Comparison of ENCODE assay signal across 8 cellular contexts in the genomic region with DNA sequence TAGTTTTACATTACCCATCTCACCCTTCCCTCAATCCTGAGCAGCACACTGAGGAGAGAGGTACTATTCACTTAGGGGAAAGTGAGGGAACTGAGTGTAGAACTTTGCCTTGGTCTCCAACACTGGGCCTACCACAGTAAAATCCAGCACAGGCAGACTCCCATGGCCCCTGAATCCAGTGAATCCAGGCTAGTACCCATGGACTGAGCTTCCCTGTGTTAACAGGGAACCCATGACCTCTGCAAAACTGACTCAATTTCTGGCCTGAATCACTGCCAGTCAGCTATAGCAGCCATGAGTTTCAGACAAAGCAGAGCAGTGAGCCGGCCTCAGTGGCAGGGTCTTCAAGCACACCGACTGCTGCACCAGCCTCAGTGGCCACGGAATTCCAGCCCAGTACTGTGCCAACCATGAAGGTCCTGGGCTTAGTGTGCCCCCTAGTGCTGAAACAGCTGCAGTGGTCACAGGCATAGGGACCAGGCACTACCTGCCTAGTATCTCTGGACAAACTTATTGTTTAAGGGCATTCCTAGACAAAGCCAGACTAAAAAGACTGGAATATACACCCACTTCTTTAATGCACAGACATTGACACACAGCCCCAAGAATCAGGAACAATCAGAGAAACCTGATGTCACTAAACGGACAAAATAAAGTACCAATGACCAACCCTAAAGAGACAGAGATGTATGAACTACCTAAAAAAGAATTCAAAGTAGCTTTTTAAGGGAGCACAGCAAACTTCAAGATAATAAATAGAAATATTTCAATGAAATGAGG.
DNase-seq lines count a peak whose midpoint lies in the region; ATAC-seq and TF ChIP-seq lines count a peak whose summit lies in the region.

No MANE protein-coding gene starts in this region.

- H3K4me1 Mint-ChIP-seq in type B pancreatic cell (ENCODE audit: unreplicated experiment), result no peaks in the 10 kb centered on the region

- no peak overlapping the region for H3K27ac Mint-ChIP-seq in type B pancreatic cell

- WGBS in heart left ventricle, 4 donors, result 53 to 64% (median 56%) methylated on average over 4 of the region's 4 CpGs

- H3K4me1 ChIP-seq in cardiac muscle cell (ENCODE audit: low read depth), result no peaks in the 10 kb centered on the region
- H3K4me1 ChIP-seq in heart left ventricle, result no peaks in the 10 kb centered on the region
- no peaks in the 10 kb centered on the region for H3K4me1 ChIP-seq in fibroblast of lung (ENCODE audit: control insufficient read depth, extremely low read depth, insufficient read depth, low read length)

- no peak overlapping the region for H3K4me3 ChIP-seq in cardiac muscle cell
- no peak overlapping the region for H3K4me3 ChIP-seq in heart left ventricle
- no peak overlapping the region for H3K4me3 ChIP-seq in fibroblast of lung (replicated peaks in 1 of 4; ENCODE audit: control extremely low read depth in 1 of 4, insufficient read depth in 1 of 4, low read depth in 3 of 4, low read length in 4 of 4)

- no peak overlapping the region for H3K4me2 ChIP-seq in fibroblast of lung (ENCODE audit: extremely low read depth, insufficient read depth, low read length)

- no peak overlapping the region for H3K9ac ChIP-seq in fibroblast of lung (ENCODE audit: insufficient read depth, low read length)

- DNase-seq in cardiac muscle cell (ENCODE audit: low read depth in 1 of 2, low spot score in 1 of 2) (peak; percentile 13 to 29), heart left ventricle (no peak), T-helper 9 cell (peak; percentile 5), fibroblast of lung (ENCODE audit: low read depth in 2 of 2) (peak; percentile 14 to 22), type B pancreatic cell (ENCODE audit: extremely low spot score, unreplicated experiment) (no peak), DMS79 (lab: John Stamatoyannopoulos, UW) (no peak), retina (no peak)

- TF ChIP-seq POLR2A in heart left ventricle (IDR thresholded peaks at IDR 0.05), result no peak

- TF ChIP-seq CTCF in cardiac muscle cell (IDR thresholded peaks at IDR 0.05; ENCODE audit: low read depth, low read length), result peak; percentile 50
- TF ChIP-seq CTCF in heart left ventricle (IDR thresholded peaks at IDR 0.05), result peak in 2 of 12 donors; percentile 9 to 11
- TF ChIP-seq CTCF in fibroblast of lung (conservative IDR thresholded peaks at IDR 0.05 in 1 of 2, IDR thresholded peaks at IDR 0.05 in 1 of 2; ENCODE audit: low read depth in 1 of 2, low read length in 2 of 2), result peak; percentile 53 to 60
- peak; percentile 71 for TF ChIP-seq CTCF in type B pancreatic cell (conservative IDR thresholded peaks at IDR 0.05)

- intact Hi-C loops in heart left ventricle (cut with DNase I), result no loop called here

- H3K36me3 ChIP-seq in cardiac muscle cell (no peaks in the 10 kb centered on the region), heart left ventricle (no peaks in the 10 kb centered on the region), fibroblast of lung (ENCODE audit: control insufficient read depth, insufficient read depth, low read length) (no peaks in the 10 kb centered on the region)

- no peaks in the 10 kb centered on the region for H3K79me2 ChIP-seq in fibroblast of lung (ENCODE audit: control insufficient read depth, insufficient read depth, low read length)

- no peak for ATAC-seq in heart left ventricle
- no peak for ATAC-seq in GM21447 (IDR thresholded peaks at IDR 0.05; ENCODE audit: unreplicated experiment)

- H3K36me3 Mint-ChIP-seq in type B pancreatic cell, result peaks cover 4% of the 10 kb centered on the region

- peaks cover 13% of the 10 kb centered on the region for H3K9me3 Mint-ChIP-seq in type B pancreatic cell

- no peak overlapping the region for H3K4me3 Mint-ChIP-seq in type B pancreatic cell

- H3K27me3 ChIP-seq in cardiac muscle cell (no peaks in the 10 kb centered on the region), heart left ventricle (no peaks in the 10 kb centered on the region), fibroblast of lung (ENCODE audit: control insufficient read depth, insufficient read depth, low read length) (no peaks in the 10 kb centered on the region)

- H3K9me3 ChIP-seq in cardiac muscle cell (ENCODE audit: low read depth) (no peaks in the 10 kb centered on the region), heart left ventricle (peaks cover 0 to 61% (median 25%) of the 10 kb centered on the region in 12 donors), fibroblast of lung (ENCODE audit: control insufficient read depth, insufficient read depth, low read depth, low read length) (no peaks in the 10 kb centered on the region)

- H3K27ac ChIP-seq in cardiac muscle cell (no peak overlapping the region), heart left ventricle (no peak overlapping the region), fibroblast of lung (ENCODE audit: insufficient read depth, low read length) (no peak overlapping the region)

- H2AFZ ChIP-seq in fibroblast of lung (ENCODE audit: low read length), result no peak overlapping the region

- no peaks in the 10 kb centered on the region for H4K20me1 ChIP-seq in fibroblast of lung (ENCODE audit: control insufficient read depth, extremely low read depth, insufficient read depth, low read length)

- no peaks in the 10 kb centered on the region for H3K27me3 Mint-ChIP-seq in type B pancreatic cell

Comparison
In these comparisons a context has a peak if more than half of its experiments do, and no peak if none do; other contexts are left out.
1. DNase-seq: peak in cardiac muscle cell (2 of 2), T-helper 9 cell (single experiment) and fibroblast of lung (2 of 2); none in heart left ventricle (0 of 5), type B pancreatic cell (single experiment), DMS79 (single experiment) and retina (single experiment).